In the genomic region with DNA sequence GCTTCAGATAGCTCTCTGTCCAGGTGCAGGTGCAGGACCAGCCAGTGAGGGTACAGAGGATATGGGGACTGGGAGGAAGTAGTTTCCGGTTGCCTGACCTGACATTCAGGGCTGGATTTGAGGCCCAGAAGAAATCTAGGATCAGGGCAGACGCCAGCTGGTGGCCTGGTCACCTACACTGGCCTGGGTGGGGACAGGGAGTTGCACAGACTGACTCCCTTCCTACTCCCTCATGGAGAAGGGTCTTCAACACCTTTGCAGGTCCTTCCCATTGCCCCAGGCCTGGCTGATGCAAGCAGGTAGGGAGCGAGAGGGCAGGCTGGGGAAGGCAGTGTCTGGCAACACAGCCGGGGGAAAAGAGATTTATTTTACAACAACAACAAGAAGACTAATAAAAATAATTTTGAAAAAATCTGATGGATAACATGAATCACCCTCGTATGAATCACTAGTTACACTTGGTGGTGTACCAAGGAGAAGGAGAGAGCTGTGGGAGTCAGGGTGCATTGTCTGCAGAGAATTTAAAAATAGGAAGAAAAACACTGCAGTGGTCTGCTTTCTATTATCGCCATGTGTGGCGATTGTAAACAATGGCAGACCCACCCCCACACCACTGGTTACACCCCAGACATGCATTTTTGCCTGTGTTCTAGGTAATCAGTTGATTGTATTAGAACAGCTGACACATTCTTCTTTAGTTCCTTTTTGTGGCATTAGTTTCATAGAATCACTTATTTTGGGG, we compare ENCODE assay signal across 9 cellular contexts.
DNase-seq lines count a peak whose midpoint lies in the region; ATAC-seq and TF ChIP-seq lines count a peak whose summit lies in the region.
"Had no signal": no experiment of that assay in that cellular context is flagged by ENCODE, and none has a peak within 500 bp of the region (broad histone marks: within the 10 kb centered on the region; RNA-seq: fewer than 3 reads in every experiment).

No MANE protein-coding gene starts in this region.

- H3K27ac Mint-ChIP-seq in activated naive CD8-positive, alpha-beta T cell = peak overlapping the region; percentile 99

- peaks cover 47% of the 10 kb centered on the region for H3K4me1 ChIP-seq in lower lobe of right lung

- H3K4me1 Mint-ChIP-seq in activated naive CD8-positive, alpha-beta T cell (ENCODE audit: low read depth) = peaks cover 90% of the 10 kb centered on the region

- H3K4me3 Mint-ChIP-seq in activated naive CD8-positive, alpha-beta T cell = peak overlapping the region; percentile 80

- H3K9me3 Mint-ChIP-seq in activated naive CD8-positive, alpha-beta T cell (ENCODE audit: low read depth) = no peaks in the 10 kb centered on the region

- no peaks in the 10 kb centered on the region for H3K36me3 ChIP-seq in lower lobe of right lung

- TF ChIP-seq CTCF in lower lobe of right lung (IDR thresholded peaks at IDR 0.05) = no peak

- H3K27ac ChIP-seq in lower lobe of right lung = no peak overlapping the region
- H3K27ac ChIP-seq: 22Rv1 had no signal

- H3K4me3 ChIP-seq in lower lobe of right lung = no peak overlapping the region

- DNase-seq in DMS53 (lab: John Stamatoyannopoulos, UW) (peak; percentile 37), DMS53 treated with DMSO at 0.1 percent for 48 hours (lab: John Stamatoyannopoulos, UW; ENCODE audit: unreplicated experiment) (no peak), HS-5 (ENCODE audit: low read depth) (peak; percentile 70), myocyte (ENCODE audit: low read depth) (peak; percentile 50), lower lobe of right lung (no peak), mesenteric fat pad (ENCODE audit: low spot score) (no peak)
- DNase-seq in NK-92 treated with Interleukin-12 subunit alpha and Interleukin-12 subunit beta, amount 100 ng/mL, for 24 hours (lab: John Stamatoyannopoulos, UW) = no peak

- intact Hi-C loops in lower lobe of right lung (cut with DNase I) = no loop called here

- H3K27me3 ChIP-seq in lower lobe of right lung (ENCODE audit: low read depth) = no peaks in the 10 kb centered on the region

- no peaks in the 10 kb centered on the region for H3K9me3 ChIP-seq in lower lobe of right lung

- H3K27me3 Mint-ChIP-seq in activated naive CD8-positive, alpha-beta T cell = no peaks in the 10 kb centered on the region

- no peaks in the 10 kb centered on the region for H3K36me3 Mint-ChIP-seq in activated naive CD8-positive, alpha-beta T cell

- no peak for ATAC-seq in lower lobe of right lung

Comparison
In these comparisons a context has a peak if more than half of its experiments do, and no peak if none do; other contexts are left out.
1. DNase-seq: peak in DMS53 (single experiment), HS-5 (single experiment) and myocyte (single experiment); none in DMS53 treated with DMSO at 0.1 percent for 48 hours (single experiment), lower lobe of right lung (single experiment), NK-92 treated with Interleukin-12 subunit alpha and Interleukin-12 subunit beta, amount 100 ng/mL, for 24 hours (single experiment) and mesenteric fat pad (single experiment).